12 cellular contexts compared by ENCODE assay signal in the genomic region with DNA sequence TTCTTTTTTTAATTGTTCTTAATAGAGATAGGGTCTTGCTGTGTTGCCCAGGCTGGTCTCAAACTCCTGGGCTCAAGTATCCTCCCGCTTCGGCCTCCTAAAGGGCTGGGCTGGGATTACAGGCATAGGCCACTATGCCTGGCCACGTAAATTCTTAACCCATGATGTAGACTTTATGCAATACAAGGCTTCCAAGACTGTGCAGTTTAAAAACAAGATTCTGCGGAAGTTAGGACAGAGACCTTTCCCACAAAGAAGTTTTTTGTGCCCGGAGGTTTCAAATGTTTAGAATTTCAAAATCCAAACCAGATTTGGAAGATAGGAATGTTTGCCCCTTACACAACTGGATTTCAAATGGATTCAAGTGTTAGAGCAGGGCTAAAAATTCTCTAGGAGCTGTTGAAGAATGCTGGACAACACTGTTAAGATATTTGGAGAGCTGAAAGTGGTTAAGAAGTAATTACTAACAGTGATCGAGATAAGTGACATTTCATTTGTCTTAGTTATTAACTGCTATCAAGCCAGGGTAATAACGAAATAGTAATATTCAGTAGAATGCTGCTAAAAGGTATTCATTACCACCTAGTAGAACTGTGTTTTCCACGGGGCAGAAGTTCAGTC. TPM values are rescaled to one million over a fixed set of nuclear protein-coding genes. Genes with fewer than 3 reads are reported as not detected.
DNase-seq lines count a peak whose midpoint lies in the region; ATAC-seq, FAIRE-seq and TF ChIP-seq lines count a peak whose summit lies in the region.
"Had no signal": no experiment of that assay in that cellular context is flagged by ENCODE, and none has a peak within 500 bp of the region (broad histone marks: within the 10 kb centered on the region; RNA-seq: fewer than 3 reads in every experiment).

No MANE protein-coding gene starts in this region.

- WGBS in psoas muscle, 3 donors, result 75 to 80% (median 79%) methylated on average over 8 of the region's 8 CpGs

- no peak overlapping the region for H3K4me3 ChIP-seq in CD4-positive, alpha-beta memory T cell (ENCODE audit: low read length in 2 of 2)
- H3K4me3 ChIP-seq in psoas muscle, result no peak overlapping the region

- H3K9me3 Mint-ChIP-seq in CD4-positive, alpha-beta memory T cell, result peaks cover 0 to 4% (median 0%) of the 10 kb centered on the region in 8 donors
- H3K9me3 Mint-ChIP-seq in activated naive CD8-positive, alpha-beta T cell (ENCODE audit: low read depth), result peaks cover 4% of the 10 kb centered on the region
- H3K9me3 Mint-ChIP-seq in natural killer cell, result peaks cover 0 to 4% of the 10 kb centered on the region in 2 donors

- peaks cover 20 to 43% of the 10 kb centered on the region in 2 donors for H3K36me3 Mint-ChIP-seq in CD4-positive, alpha-beta memory T cell
- peaks cover 20% of the 10 kb centered on the region for H3K36me3 Mint-ChIP-seq in activated naive CD8-positive, alpha-beta T cell
- no peaks in the 10 kb centered on the region for H3K36me3 Mint-ChIP-seq in natural killer cell

- CTCF ChIA-PET in CD4-positive, alpha-beta memory T cell (lab: Charles Lee; ENCODE audit: partially characterized antibody), result interaction anchor here (1.3 to 1.5 kb wide), 2 partner anchors 56 to 110 kb away, joined by 3 read pairs; no protein-coding TSS in a partner anchor

- peak overlapping the region; percentile 48 to 83 (median 71) for H3K4me3 Mint-ChIP-seq in CD4-positive, alpha-beta memory T cell
- H3K4me3 Mint-ChIP-seq in activated naive CD8-positive, alpha-beta T cell, result peak overlapping the region; percentile 78
- peak overlapping the region; percentile 59 for H3K4me3 Mint-ChIP-seq in natural killer cell

- H3K27me3 Mint-ChIP-seq in CD4-positive, alpha-beta memory T cell, result no peaks in the 10 kb centered on the region
- no peaks in the 10 kb centered on the region for H3K27me3 Mint-ChIP-seq in activated naive CD8-positive, alpha-beta T cell
- H3K27me3 Mint-ChIP-seq in natural killer cell (ENCODE audit: low read depth in 2 of 2), result no peaks in the 10 kb centered on the region

- H3K4me1 ChIP-seq in CD4-positive, alpha-beta memory T cell (ENCODE audit: insufficient read depth, low read length), result peaks cover 95% of the 10 kb centered on the region
- no peaks in the 10 kb centered on the region for H3K4me1 ChIP-seq in psoas muscle

- intact Hi-C loops in CD4-positive, alpha-beta memory T cell (cut with micrococcal nuclease), result loop anchor here (5.0 to 10.0 kb wide), 4 partner anchors 417 to 1889 kb away; a partner anchor contains a TSS
- intact Hi-C loops in natural killer cell (cut with micrococcal nuclease), result loop anchor here (10.0 kb wide), 1 partner anchor 709 kb away; a partner anchor contains a TSS
- intact Hi-C loops in psoas muscle (cut with DNase I), result no loop called here

- ATAC-seq in natural killer cell (no peak), GM19035 (IDR thresholded peaks at IDR 0.05; ENCODE audit: unreplicated experiment) (no peak), GM19023 (IDR thresholded peaks at IDR 0.05; ENCODE audit: unreplicated experiment) (no peak), psoas muscle (no peak)
- ATAC-seq: Panc1 had no signal

- H3K36me3 ChIP-seq in CD4-positive, alpha-beta memory T cell (ENCODE audit: insufficient read depth, low read length), result no peaks in the 10 kb centered on the region
- no peaks in the 10 kb centered on the region for H3K36me3 ChIP-seq in psoas muscle (ENCODE audit: insufficient read depth in 1 of 2, low read depth in 1 of 2)

- POLR2A ChIA-PET in CD4-positive, alpha-beta memory T cell (lab: Charles Lee; ENCODE audit: partially characterized antibody), result interaction anchor here (1.3 to 5.6 kb wide), 6 partner anchors 10 to 48 kb away, joined by 3 to 48 read pairs (median 8); no protein-coding TSS in a partner anchor

- no peaks in the 10 kb centered on the region for H3K27me3 ChIP-seq in CD4-positive, alpha-beta memory T cell (ENCODE audit: insufficient read depth, low read length)
- H3K27me3 ChIP-seq in psoas muscle (ENCODE audit: insufficient read depth in 3 of 3, low read length in 2 of 3), result no peaks in the 10 kb centered on the region

- peak overlapping the region; percentile 86 to 98 (median 92) for H3K27ac Mint-ChIP-seq in CD4-positive, alpha-beta memory T cell
- H3K27ac Mint-ChIP-seq in activated naive CD8-positive, alpha-beta T cell, result peak overlapping the region; percentile 95
- H3K27ac Mint-ChIP-seq in natural killer cell, result peak overlapping the region; percentile 95 to 97

- no peaks in the 10 kb centered on the region for H3K9me3 ChIP-seq in CD4-positive, alpha-beta memory T cell (ENCODE audit: control insufficient read depth in 1 of 2, low read length in 2 of 2)
- no peaks in the 10 kb centered on the region for H3K9me3 ChIP-seq in psoas muscle

- no peak for DNase-seq in CD4-positive, alpha-beta memory T cell
- DNase-seq in GM19239 (ENCODE audit: insufficient read length, low spot score) (no peak), natural killer cell (no peak), psoas muscle (no peak), SHP77 treated with DMSO at 0.1 percent for 48 hours (lab: John Stamatoyannopoulos, UW) (no peak)
- DNase-seq: activated effector memory CD4-positive, alpha-beta T cell treated with anti-CD3 and anti-CD28 coated beads, Interleukin-2, amount 50 U/mL, for 16 hours; NCI-H2171 treated with DMSO at 0.1 percent for 48 hours; stimulated activated CD4-positive, alpha-beta T cell treated with anti-CD3 and anti-CD28 coated beads, Interleukin-12 subunit alpha, Interleukin-12 subunit beta, amount 100 ng/mL, for 4 hours had no signal

- FAIRE-seq in GM19239 (lab: Jason Lieb, UNC), result peak; percentile 48

- H3K27ac ChIP-seq in CD4-positive, alpha-beta memory T cell (ENCODE audit: low read depth, low read length), result peak overlapping the region; percentile 39
- H3K27ac ChIP-seq in psoas muscle, result no peak overlapping the region

- H3K4me1 Mint-ChIP-seq in CD4-positive, alpha-beta memory T cell, result peaks cover 67 to 87% (median 79%) of the 10 kb centered on the region in 4 donors
- H3K4me1 Mint-ChIP-seq in activated naive CD8-positive, alpha-beta T cell (ENCODE audit: low read depth), result peaks cover 85% of the 10 kb centered on the region
- H3K4me1 Mint-ChIP-seq in natural killer cell, result peaks cover 79 to 84% of the 10 kb centered on the region in 2 donors

- TF ChIP-seq CTCF in natural killer cell (IDR thresholded peaks at IDR 0.05) (no peak), psoas muscle (IDR thresholded peaks at IDR 0.05) (no peak)

RNA-seq across cellular contexts. Expression of a gene that starts 7.4 kb away (rescaled TPM):
- 100 to 1,000 TPM; 106 TPM for total RNA-seq in CD4-positive, alpha-beta memory T cell
- polyA plus RNA-seq in CD4-positive, alpha-beta memory T cell, result 10 to 100 TPM; 30.6 to 85.9 TPM
- total RNA-seq in natural killer cell (100 to 1,000 TPM in 2 of 3 donors, 10 to 100 TPM in 1; 92.5 to 119 (median 100) TPM), psoas muscle (1 to 10 TPM in 3 of 4 donors, under 1 TPM in 1; 0.86 to 2.8 (median 2.1) TPM)
- under 1 TPM; 0.25 to 0.81 (median 0.55) TPM for polyA plus RNA-seq in psoas muscle

Comparison
In these comparisons a context has a peak if more than half of its experiments do, and no peak if none do; other contexts are left out.
1. RNA of a gene that starts 7.4 kb away (total RNA-seq): 106 TPM in CD4-positive, alpha-beta memory T cell and 92.5 to 119 TPM in natural killer cell; 0.86 to 2.8 TPM in psoas muscle; every median in the first group is over 10 times any median in the second.
2. intact Hi-C loops: an anchor here in CD4-positive, alpha-beta memory T cell (5.0 to 10.0 kb wide) and natural killer cell (10.0 kb wide); none called in psoas muscle.
3. Peak in every context shown above with its lines, with median percentiles within 50 percentile points of each other: H3K27ac Mint-ChIP-seq and H3K4me3 Mint-ChIP-seq.